1 cellular context compared by ENCODE assay signal in the genomic region with DNA sequence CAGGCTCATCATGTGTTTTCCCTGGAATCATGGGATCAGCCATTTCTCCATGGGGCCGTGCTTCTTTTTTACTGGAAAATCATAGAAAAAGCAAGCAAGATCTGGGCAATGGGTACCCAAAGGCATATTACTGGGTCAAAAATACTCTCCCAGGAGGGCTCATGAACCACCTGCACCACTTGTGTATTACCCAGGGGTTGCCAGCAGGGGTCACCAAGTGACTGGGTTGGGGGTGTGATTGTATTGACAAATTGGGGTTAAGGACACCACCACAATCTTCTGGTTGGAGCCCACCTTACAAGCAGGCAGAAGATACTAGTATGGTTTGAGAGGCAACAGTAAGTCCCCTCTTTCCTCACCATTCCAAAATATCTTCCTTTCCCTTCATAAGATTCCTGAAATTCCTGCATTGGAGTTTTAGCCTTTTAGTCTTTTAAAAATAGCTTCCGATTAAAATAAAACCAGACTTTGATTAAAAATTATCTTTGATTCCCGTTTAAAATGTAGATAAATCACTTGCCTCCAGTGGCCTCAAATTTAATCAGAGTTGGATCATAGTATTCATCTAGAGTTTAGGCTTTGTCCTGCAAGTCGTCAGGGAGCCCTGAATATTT.
TF ChIP-seq lines count a peak whose summit lies in the region.

No MANE protein-coding gene starts in this region.

TF ChIP-seq in SK-N-SH treated with all-trans-retinoic acid at 6 μM for 48 hours, 23 proteins besides CTCF, POLR2A, EP300 and RAD21 (continued from another document):
- no peak for TF ChIP-seq OSR1 (CRISPR knock-in tag; IDR thresholded peaks at IDR 0.05)
- no peak for TF ChIP-seq TOX (CRISPR knock-in tag; IDR thresholded peaks at IDR 0.05; ENCODE audit: borderline replicate concordance)
- TF ChIP-seq, protein P1, sequence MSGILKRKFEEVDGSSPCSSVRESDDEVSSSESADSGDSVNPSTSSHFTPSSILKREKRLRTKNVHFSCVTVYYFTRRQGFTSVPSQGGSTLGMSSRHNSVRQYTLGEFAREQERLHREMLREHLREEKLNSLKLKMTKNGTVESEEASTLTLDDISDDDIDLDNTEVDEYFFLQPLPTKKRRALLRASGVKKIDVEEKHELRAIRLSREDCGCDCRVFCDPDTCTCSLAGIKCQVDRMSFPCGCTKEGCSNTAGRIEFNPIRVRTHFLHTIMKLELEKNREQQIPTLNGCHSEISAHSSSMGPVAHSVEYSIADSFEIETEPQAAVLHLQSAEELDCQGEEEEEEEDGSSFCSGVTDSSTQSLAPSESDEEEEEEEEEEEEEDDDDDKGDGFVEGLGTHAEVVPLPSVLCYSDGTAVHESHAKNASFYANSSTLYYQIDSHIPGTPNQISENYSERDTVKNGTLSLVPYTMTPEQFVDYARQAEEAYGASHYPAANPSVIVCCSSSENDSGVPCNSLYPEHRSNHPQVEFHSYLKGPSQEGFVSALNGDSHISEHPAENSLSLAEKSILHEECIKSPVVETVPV (CRISPR knock-in tag; IDR thresholded peaks at IDR 0.05): no peak
- no peak for TF ChIP-seq ISL1 (CRISPR knock-in tag; IDR thresholded peaks at IDR 0.05)
- TF ChIP-seq SNAI2 (CRISPR knock-in tag; IDR thresholded peaks at IDR 0.05): no peak
- TF ChIP-seq ARNTL (CRISPR knock-in tag; IDR thresholded peaks at IDR 0.05; ENCODE audit: borderline replicate concordance, low read depth): no peak
- TF ChIP-seq BACH2 (CRISPR knock-in tag; IDR thresholded peaks at IDR 0.05; ENCODE audit: borderline replicate concordance): no peak
- TF ChIP-seq ESRRG (CRISPR knock-in tag; IDR thresholded peaks at IDR 0.05): no peak
- TF ChIP-seq CSDC2 (CRISPR knock-in tag; IDR thresholded peaks at IDR 0.05): no peak
